27 cellular contexts compared by ENCODE assay signal in the genomic region with DNA sequence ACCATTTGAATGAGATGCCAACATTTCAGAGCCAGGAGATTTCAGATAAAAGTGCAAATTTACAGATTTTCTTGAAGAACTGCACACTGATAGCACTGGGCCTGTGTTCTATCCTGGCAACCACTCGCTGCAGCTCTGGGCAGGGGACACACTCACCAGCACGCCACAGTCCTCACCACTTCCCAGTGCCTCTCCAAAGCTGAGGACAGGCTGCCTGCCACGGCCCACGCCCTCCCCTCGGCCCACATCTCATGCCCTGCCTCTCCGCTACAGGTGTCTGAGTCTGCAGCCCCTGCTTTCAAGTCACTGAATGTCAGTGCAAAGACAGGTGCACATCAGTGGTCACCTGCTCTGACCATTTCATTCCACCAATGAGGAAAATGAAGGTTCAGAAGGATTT.
"Had no signal": no experiment of that assay in that cellular context is flagged by ENCODE, and none has a peak within 500 bp of the region (broad histone marks: within the 10 kb centered on the region; RNA-seq: fewer than 3 reads in every experiment).

No MANE protein-coding gene starts in this region.

- H3K27me3 ChIP-seq: esophagus muscularis mucosa, foreskin keratinocyte, heart left ventricle, ovary, testis, transverse colon had no signal

- DNase-seq: activated B cell treated with CpG ODN at 0.5 μM for 24 hours; activated CD4-positive, alpha-beta T cell treated with anti-CD3 and anti-CD28 coated beads, Interleukin-2, amount 50 U/mL, for 1 hour; activated CD8-positive, alpha-beta T cell treated with anti-CD3 and anti-CD28 coated beads for 36 hours; activated gamma-delta T cell treated with Interleukin-2 at 50 U/mL for 16 hours; activated naive CD8-positive, alpha-beta T cell treated with anti-CD3 and anti-CD28 coated beads, Interleukin-2, amount 50 U/mL, for 24 hours; activated T-cell treated with anti-CD3 and anti-CD28 coated beads, Interleukin-2, amount 50 U/mL, for 4 hours; amygdala; central memory CD4-positive, alpha-beta T cell; foreskin keratinocyte; heart left ventricle; hypothalamus; immature natural killer cell; stimulated activated CD4-positive, alpha-beta T cell treated with anti-CD3 and anti-CD28 coated beads, Interleukin-15, amount 100 ng/mL, for 24 hours; stimulated activated CD4-positive, alpha-beta T cell treated with anti-CD3 and anti-CD28 coated beads, Interleukin-2, amount 100 ng/mL, for 24 hours; stimulated activated naive CD4-positive, alpha-beta T cell; T-cell had no signal

- FAIRE-seq: urothelium cell line had no signal

- H3K9me3 Mint-ChIP-seq: activated B cell treated with CpG ODN at 0.5 μM for 24 hours; activated CD8-positive, alpha-beta T cell treated with anti-CD3 and anti-CD28 coated beads for 36 hours; activated naive CD4-positive, alpha-beta T cell treated with anti-CD3 and anti-CD28 coated beads, Interleukin-2, amount 50 U/mL, for 24 hours; activated naive CD8-positive, alpha-beta T cell treated with anti-CD3 and anti-CD28 coated beads, Interleukin-2, amount 50 U/mL, for 24 hours; activated T-cell treated with anti-CD3 and anti-CD28 coated beads, Interleukin-2, amount 50 U/mL, for 4 hours; activated T-helper 17 cell treated with anti-CD3 and anti-CD28 coated beads, Interleukin-2, amount 50 U/mL, for 72 hours; dendritic cell treated with granulocyte-macrophage colony-stimulating factor and Interleukin-4, amounts not matched to agents 40 ng/mL and 50 ng/mL, for 4 days; immature natural killer cell; nephron; T-cell; T-helper 2 cell treated with Interferon-gamma antibody and Interleukin-4, amounts not matched to agents 5 μg/mL and 100 μg/mL, for 36 hours had no signal

- H3K4me1 Mint-ChIP-seq: activated naive CD4-positive, alpha-beta T cell treated with anti-CD3 and anti-CD28 coated beads, Interleukin-2, amount 50 U/mL, for 24 hours; activated T-helper 17 cell treated with anti-CD3 and anti-CD28 coated beads, Interleukin-2, amount 50 U/mL, for 72 hours had no signal

- H3K4me3 Mint-ChIP-seq: activated B cell treated with CpG ODN at 0.5 μM for 24 hours; activated CD8-positive, alpha-beta T cell treated with anti-CD3 and anti-CD28 coated beads for 36 hours; activated naive CD4-positive, alpha-beta T cell treated with anti-CD3 and anti-CD28 coated beads, Interleukin-2, amount 50 U/mL, for 24 hours; activated naive CD8-positive, alpha-beta T cell treated with anti-CD3 and anti-CD28 coated beads, Interleukin-2, amount 50 U/mL, for 24 hours; activated T-cell treated with anti-CD3 and anti-CD28 coated beads, Interleukin-2, amount 50 U/mL, for 4 hours; activated T-helper 17 cell treated with anti-CD3 and anti-CD28 coated beads, Interleukin-2, amount 50 U/mL, for 72 hours; dendritic cell treated with granulocyte-macrophage colony-stimulating factor and Interleukin-4, amounts not matched to agents 40 ng/mL and 50 ng/mL, for 4 days; immature natural killer cell; nephron; T-cell; T-helper 2 cell treated with Interferon-gamma antibody and Interleukin-4, amounts not matched to agents 5 μg/mL and 100 μg/mL, for 36 hours had no signal

- H3K4me1 ChIP-seq: foreskin keratinocyte had no signal

- H3K9me3 ChIP-seq: esophagus muscularis mucosa, heart left ventricle, ovary, testis, transverse colon had no signal

- H3K27me3 Mint-ChIP-seq: activated B cell treated with CpG ODN at 0.5 μM for 24 hours; activated CD8-positive, alpha-beta T cell treated with anti-CD3 and anti-CD28 coated beads for 36 hours; activated naive CD4-positive, alpha-beta T cell treated with anti-CD3 and anti-CD28 coated beads, Interleukin-2, amount 50 U/mL, for 24 hours; activated naive CD8-positive, alpha-beta T cell treated with anti-CD3 and anti-CD28 coated beads, Interleukin-2, amount 50 U/mL, for 24 hours; activated T-helper 17 cell treated with anti-CD3 and anti-CD28 coated beads, Interleukin-2, amount 50 U/mL, for 72 hours; dendritic cell treated with granulocyte-macrophage colony-stimulating factor and Interleukin-4, amounts not matched to agents 40 ng/mL and 50 ng/mL, for 4 days; progenitor cell of endocrine pancreas; T-cell had no signal

- H3K4me3 ChIP-seq: esophagus muscularis mucosa, heart left ventricle, ovary, testis, transverse colon had no signal

- H3K36me3 Mint-ChIP-seq: activated naive CD4-positive, alpha-beta T cell treated with anti-CD3 and anti-CD28 coated beads, Interleukin-2, amount 50 U/mL, for 24 hours; immature natural killer cell had no signal

- ATAC-seq: activated CD8-positive, alpha-beta T cell treated with anti-CD3 and anti-CD28 coated beads for 36 hours; activated naive CD8-positive, alpha-beta T cell treated with anti-CD3 and anti-CD28 coated beads, Interleukin-2, amount 50 U/mL, for 24 hours; activated T-cell treated with anti-CD3 and anti-CD28 coated beads, Interleukin-2, amount 50 U/mL, for 4 hours; activated T-helper 17 cell treated with anti-CD3 and anti-CD28 coated beads, Interleukin-2, amount 50 U/mL, for 72 hours; foreskin keratinocyte; heart left ventricle; T-cell had no signal

- H3K27ac ChIP-seq: foreskin keratinocyte had no signal

- H3K36me3 ChIP-seq: esophagus muscularis mucosa, ovary, transverse colon had no signal

- H3K27ac Mint-ChIP-seq: activated B cell treated with CpG ODN at 0.5 μM for 24 hours; activated CD8-positive, alpha-beta T cell treated with anti-CD3 and anti-CD28 coated beads for 36 hours; activated naive CD4-positive, alpha-beta T cell treated with anti-CD3 and anti-CD28 coated beads, Interleukin-2, amount 50 U/mL, for 24 hours; activated naive CD8-positive, alpha-beta T cell treated with anti-CD3 and anti-CD28 coated beads, Interleukin-2, amount 50 U/mL, for 24 hours; activated T-helper 17 cell treated with anti-CD3 and anti-CD28 coated beads, Interleukin-2, amount 50 U/mL, for 72 hours; dendritic cell treated with granulocyte-macrophage colony-stimulating factor and Interleukin-4, amounts not matched to agents 40 ng/mL and 50 ng/mL, for 4 days; immature natural killer cell; nephron; progenitor cell of endocrine pancreas; T-cell; T-helper 2 cell treated with Interferon-gamma antibody and Interleukin-4, amounts not matched to agents 5 μg/mL and 100 μg/mL, for 36 hours had no signal
